In the genomic region with DNA sequence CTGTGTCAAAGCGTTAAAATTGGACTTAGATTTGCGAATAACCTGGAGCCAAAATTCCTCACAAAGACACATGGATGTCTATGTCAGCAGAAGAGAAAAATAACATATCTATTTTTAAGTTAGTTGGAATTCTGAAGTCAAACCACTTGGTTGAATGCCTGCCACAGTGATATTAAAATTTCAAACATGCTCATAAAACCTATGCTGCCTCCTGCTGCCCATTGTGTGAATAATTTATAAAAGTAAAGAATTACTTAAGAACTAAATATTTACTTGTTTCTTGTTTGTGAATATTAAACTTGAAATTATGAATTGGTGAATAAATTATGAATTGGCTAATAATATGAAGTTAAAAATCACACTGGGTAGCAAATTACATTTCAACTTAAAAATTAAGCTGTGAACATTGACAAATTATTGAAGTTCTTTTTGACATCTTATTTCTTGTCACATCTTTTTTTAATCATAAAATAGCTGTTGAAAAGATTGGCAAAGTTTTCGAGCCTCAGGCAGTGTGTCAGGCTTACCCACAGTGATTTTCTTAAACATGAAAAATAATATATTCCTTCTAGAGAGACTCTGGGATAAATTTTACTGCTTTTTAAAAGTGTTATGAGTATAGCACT, we compare ENCODE assay signal across 8 cellular contexts. TPM values are rescaled to one million over a fixed set of nuclear protein-coding genes. Genes with fewer than 3 reads are reported as not detected.
DNase-seq lines count a peak whose midpoint lies in the region; ATAC-seq and TF ChIP-seq lines count a peak whose summit lies in the region.

No MANE protein-coding gene starts in this region.

- H3K4me3 ChIP-seq in mammary epithelial cell (replicated peaks in 1 of 3; ENCODE audit: insufficient read depth in 1 of 3, low read depth in 2 of 3, low read length in 3 of 3) (no peak overlapping the region), lung (no peak overlapping the region)

- H3K4me1 ChIP-seq in mammary epithelial cell (ENCODE audit: insufficient read depth, low read length) (no peaks in the 10 kb centered on the region), lung (ENCODE audit: control insufficient read depth in 2 of 2, insufficient read depth in 2 of 2, low read length in 2 of 2) (peaks cover 0 to 4% of the 10 kb centered on the region in 2 donors)

- H3K79me2 ChIP-seq in mammary epithelial cell (ENCODE audit: insufficient read depth, low read length): peaks cover 30% of the 10 kb centered on the region

- POLR2A ChIA-PET in WTC11 (lab: Charles Lee): no interaction called here

- no peaks in the 10 kb centered on the region for H3K27me3 Mint-ChIP-seq in WTC11 (ENCODE audit: low read depth)

- H3K4me1 Mint-ChIP-seq in WTC11: peaks cover 3% of the 10 kb centered on the region

- H3K36me3 ChIP-seq in mammary epithelial cell (ENCODE audit: insufficient read depth, low read length): peaks cover 13% of the 10 kb centered on the region
- H3K36me3 ChIP-seq in lung (ENCODE audit: control insufficient read depth in 2 of 2, insufficient read depth in 2 of 2, low read length in 2 of 2): peaks cover 0 to 3% of the 10 kb centered on the region in 2 donors

- H3K27ac Mint-ChIP-seq in WTC11: no peak overlapping the region

- CTCF ChIA-PET in mammary epithelial cell (lab: Charles Lee; ENCODE audit: low non-redundant PET): no interaction called here
- CTCF ChIA-PET in WTC11 (lab: Charles Lee): interaction anchor here (0.9 kb wide), 1 partner anchor 246 kb away, joined by 5 read pairs; no protein-coding TSS in a partner anchor

- no peaks in the 10 kb centered on the region for H4K20me1 ChIP-seq in mammary epithelial cell (ENCODE audit: insufficient read depth, low read length)

- TF ChIP-seq CTCF in mammary epithelial cell (conservative IDR thresholded peaks at IDR 0.05 in 1 of 2, IDR thresholded peaks at IDR 0.05 in 1 of 2; ENCODE audit: extremely low read depth in 1 of 2, insufficient read depth in 1 of 2, low read depth in 1 of 2, low read length in 2 of 2): peak; percentile 48 to 58
- peak; percentile 67 for TF ChIP-seq CTCF in lung (IDR thresholded peaks at IDR 0.05; ENCODE audit: control extremely low read depth, extremely low read depth)
- no peak for TF ChIP-seq CTCF in WTC11 (IDR thresholded peaks at IDR 0.05)

- H3K4me3 Mint-ChIP-seq in WTC11: no peak overlapping the region

- H3K27ac ChIP-seq in mammary epithelial cell (ENCODE audit: insufficient read depth, low read depth, low read length) (peak overlapping the region; percentile 15), lung (ENCODE audit: low read depth in 1 of 2, low read length in 1 of 2) (no peak overlapping the region)

- in situ Hi-C loops in Caki2 (cut with HindIII; ENCODE audit: low pct_unique_long_range_greater_than_20kb, low sequenced_read_pairs) (no loop called here), KBM-7 (cut with MboI; ENCODE audit: low pct_unique_long_range_greater_than_20kb, low sequenced_read_pairs) (no loop called here), mammary epithelial cell (cut with MboI; ENCODE audit: low sequenced_read_pairs in 2 of 2) (no loop called here)

- 28% methylated on average over 3 of the region's 3 CpGs for WGBS in mammary epithelial cell (ENCODE audit: low coverage, missing lambda C conversion rate)
- 43 to 66% methylated on average over 3 of the region's 3 CpGs for WGBS in lung, 2 donors

- H2AFZ ChIP-seq in mammary epithelial cell (ENCODE audit: low read depth, low read length): no peak overlapping the region

- intact Hi-C loops in mammary epithelial cell (cut with micrococcal nuclease): loop anchor here (1.0 kb wide), 2 partner anchors 198 to 244 kb away; no protein-coding TSS in a partner anchor

- H3K36me3 Mint-ChIP-seq in WTC11: no peaks in the 10 kb centered on the region

- H3K9me3 Mint-ChIP-seq in WTC11: no peaks in the 10 kb centered on the region

- peak; percentile 22 for DNase-seq in Caki2 (ENCODE audit: low read depth)
- peak; percentile 65 for DNase-seq in KBM-7
- DNase-seq in mammary epithelial cell: peak; percentile 34
- DNase-seq in lung (ENCODE audit: low spot score): no peak
- no peak for DNase-seq in WTC11 (ENCODE audit: low spot score)
- DNase-seq in SKM-1 (lab: John Stamatoyannopoulos, UW; ENCODE audit: unreplicated experiment): no peak
- DNase-seq in NCI-H2107 treated with DMSO at 0.1 percent for 48 hours (lab: John Stamatoyannopoulos, UW; ENCODE audit: unreplicated experiment): no peak
- DNase-seq in hypothalamus (lab: John Stamatoyannopoulos, UW): no peak

- peak; percentile 29 for ATAC-seq in lung (ENCODE audit: insufficient read depth, low FRiP score)
- ATAC-seq in WTC11: no peak

- dilution Hi-C loops in mammary epithelial cell (cut with HindIII; ENCODE audit: low sequenced_read_pairs): no loop called here

- no TSS peak for BruUV-seq in mammary epithelial cell (replicated peaks; lab: Mats Ljungman, UMichigan)

- H3K9me3 ChIP-seq in mammary epithelial cell (replicated peaks; ENCODE audit: insufficient read depth, low read length) (no peaks in the 10 kb centered on the region), lung (ENCODE audit: control insufficient read depth in 2 of 2, insufficient read depth in 1 of 2, low read length in 1 of 2) (no peaks in the 10 kb centered on the region)

- H3K9ac ChIP-seq in mammary epithelial cell (ENCODE audit: insufficient read depth, low read length): no peak overlapping the region

- no peaks in the 10 kb centered on the region for H3K27me3 ChIP-seq in mammary epithelial cell (ENCODE audit: insufficient read depth, low read length)
- H3K27me3 ChIP-seq in lung (ENCODE audit: control insufficient read depth, insufficient read depth): no peaks in the 10 kb centered on the region

- no peak overlapping the region for H3K4me2 ChIP-seq in mammary epithelial cell (ENCODE audit: insufficient read depth, low read depth, low read length)

TF ChIP-seq in WTC11, 78 proteins besides CTCF, POLR2A, EP300 and RAD21:
- TF ChIP-seq, protein P1, sequence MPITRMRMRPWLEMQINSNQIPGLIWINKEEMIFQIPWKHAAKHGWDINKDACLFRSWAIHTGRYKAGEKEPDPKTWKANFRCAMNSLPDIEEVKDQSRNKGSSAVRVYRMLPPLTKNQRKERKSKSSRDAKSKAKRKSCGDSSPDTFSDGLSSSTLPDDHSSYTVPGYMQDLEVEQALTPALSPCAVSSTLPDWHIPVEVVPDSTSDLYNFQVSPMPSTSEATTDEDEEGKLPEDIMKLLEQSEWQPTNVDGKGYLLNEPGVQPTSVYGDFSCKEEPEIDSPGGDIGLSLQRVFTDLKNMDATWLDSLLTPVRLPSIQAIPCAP (CRISPR knock-in tag; IDR thresholded peaks at IDR 0.05): no peak
- TF ChIP-seq, protein P2, sequence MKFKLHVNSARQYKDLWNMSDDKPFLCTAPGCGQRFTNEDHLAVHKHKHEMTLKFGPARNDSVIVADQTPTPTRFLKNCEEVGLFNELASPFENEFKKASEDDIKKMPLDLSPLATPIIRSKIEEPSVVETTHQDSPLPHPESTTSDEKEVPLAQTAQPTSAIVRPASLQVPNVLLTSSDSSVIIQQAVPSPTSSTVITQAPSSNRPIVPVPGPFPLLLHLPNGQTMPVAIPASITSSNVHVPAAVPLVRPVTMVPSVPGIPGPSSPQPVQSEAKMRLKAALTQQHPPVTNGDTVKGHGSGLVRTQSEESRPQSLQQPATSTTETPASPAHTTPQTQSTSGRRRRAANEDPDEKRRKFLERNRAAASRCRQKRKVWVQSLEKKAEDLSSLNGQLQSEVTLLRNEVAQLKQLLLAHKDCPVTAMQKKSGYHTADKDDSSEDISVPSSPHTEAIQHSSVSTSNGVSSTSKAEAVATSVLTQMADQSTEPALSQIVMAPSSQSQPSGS (CRISPR knock-in tag; IDR thresholded peaks at IDR 0.05; ENCODE audit: borderline replicate concordance, low read depth): no peak
- TF ChIP-seq GTF2I (CRISPR knock-in tag; conservative IDR thresholded peaks at IDR 0.05): no peak
- no peak for TF ChIP-seq ZNF138 (CRISPR knock-in tag; conservative IDR thresholded peaks at IDR 0.05)
- TF ChIP-seq SOX15 (CRISPR knock-in tag; IDR thresholded peaks at IDR 0.05): no peak
- no peak for TF ChIP-seq TP53 (CRISPR knock-in tag; IDR thresholded peaks at IDR 0.05)
- TF ChIP-seq NR1H2 (CRISPR knock-in tag; IDR thresholded peaks at IDR 0.05): no peak
- no peak for TF ChIP-seq TEAD4 (CRISPR knock-in tag; IDR thresholded peaks at IDR 0.05)
- no peak for TF ChIP-seq NR3C1 (CRISPR knock-in tag; conservative IDR thresholded peaks at IDR 0.05; ENCODE audit: low read depth)
- no peak for TF ChIP-seq AR (CRISPR knock-in tag; IDR thresholded peaks at IDR 0.05)
- TF ChIP-seq NR2C2 (CRISPR knock-in tag; IDR thresholded peaks at IDR 0.05): no peak
- no peak for TF ChIP-seq EMX1 (CRISPR knock-in tag; IDR thresholded peaks at IDR 0.05)
- no peak for TF ChIP-seq ELF4 (CRISPR knock-in tag; IDR thresholded peaks at IDR 0.05; ENCODE audit: low read depth)
- TF ChIP-seq SMAD3 (CRISPR knock-in tag; IDR thresholded peaks at IDR 0.05; ENCODE audit: borderline replicate concordance): no peak
- TF ChIP-seq MXD4 (CRISPR knock-in tag; IDR thresholded peaks at IDR 0.05; ENCODE audit: borderline replicate concordance): no peak
- TF ChIP-seq MYBL2 (CRISPR knock-in tag; IDR thresholded peaks at IDR 0.05): no peak
- no peak for TF ChIP-seq CREB1 (CRISPR knock-in tag; IDR thresholded peaks at IDR 0.05)

RNA-seq across cellular contexts. Expression of gene FABP2, which starts 35.4 kb away (rescaled TPM):
- total RNA-seq in Caki2 (2014; rRNA removed; shearing (Covaris generic); ENCODE audit: low replicate concordance): not detected in 2 replicates
- total RNA-seq in mammary epithelial cell (not detected), lung (not detected), WTC11 (2021) (not detected in 3 replicates)
- polyA plus RNA-seq in mammary epithelial cell (not detected), lung (not detected)
- polyA minus RNA-seq in mammary epithelial cell: not detected

Comparison
In these comparisons a context has a peak if more than half of its experiments do, and no peak if none do; other contexts are left out.
1. DNase-seq: peak in Caki2 (single experiment), KBM-7 (single experiment) and mammary epithelial cell (single experiment); none in lung (single experiment), WTC11 (single experiment), SKM-1 (single experiment), NCI-H2107 treated with DMSO at 0.1 percent for 48 hours (single experiment) and hypothalamus (0 of 51).